Comparison of ENCODE assay signal across 14 cellular contexts in genomic region chr12:93404961-93405849, GRCh38. TPM values are rescaled to one million over a fixed set of nuclear protein-coding genes. Genes with fewer than 3 reads are reported as not detected.
DNase-seq lines count a peak whose midpoint lies in the region; ATAC-seq and TF ChIP-seq lines count a peak whose summit lies in the region.
"Had no signal": no experiment of that assay in that cellular context is flagged by ENCODE, and none has a peak within 500 bp of the region (broad histone marks: within the 10 kb centered on the region; RNA-seq: fewer than 3 reads in every experiment).

No MANE protein-coding gene starts in this region.

- H3K9me3 Mint-ChIP-seq in activated T-helper 2 cell treated with anti-CD3 and anti-CD28 coated beads, Interferon-gamma antibody, Interleukin-2, Interleukin-4, amounts not matched to agents 10 μg/mL and 5 μg/mL and 100 μg/mL, durations not matched to agents 14 hours and 24 hours and 36 hours = no peaks in the 10 kb centered on the region
- H3K9me3 Mint-ChIP-seq: memory B cell had no signal

- no peak for TF ChIP-seq POLR2A in upper lobe of left lung (IDR thresholded peaks at IDR 0.05)

- no peaks in the 10 kb centered on the region for H3K4me1 ChIP-seq in DND-41 (ENCODE audit: insufficient read depth, low read length)
- peaks cover 0 to 10% (median 0%) of the 10 kb centered on the region in 4 donors for H3K4me1 ChIP-seq in upper lobe of left lung

- H3K9me3 ChIP-seq in DND-41 (ENCODE audit: insufficient read depth, low read length, severe bottlenecking) (no peaks in the 10 kb centered on the region), upper lobe of left lung (no peaks in the 10 kb centered on the region)

- H3K79me2 ChIP-seq in DND-41 (ENCODE audit: insufficient read depth, low read length) = peaks cover 10% of the 10 kb centered on the region; the same call in 1 of the 2 replicates

- H3K4me2 ChIP-seq in DND-41 (ENCODE audit: insufficient read depth, low read length) = no peak overlapping the region

- H3K27ac ChIP-seq in 22Rv1 = peak overlapping the region; percentile 1; the same call in 1 of the 2 replicates
- no peak overlapping the region for H3K27ac ChIP-seq in DND-41 (ENCODE audit: low read length)
- H3K27ac ChIP-seq in upper lobe of left lung = no peak overlapping the region

- intact Hi-C loops in activated T-helper 2 cell treated with anti-CD3 and anti-CD28 coated beads, Interferon-gamma antibody, Interleukin-2, Interleukin-4, amounts not matched to agents 10 μg/mL and 5 μg/mL and 100 μg/mL, durations not matched to agents 14 hours and 24 hours and 36 hours (cut with micrococcal nuclease) = loop anchor here (5.0 kb wide), 1 partner anchor 308 kb away; no protein-coding TSS in a partner anchor

- H3K36me3 ChIP-seq in DND-41 (ENCODE audit: insufficient read depth, low read length) (peaks cover 64% of the 10 kb centered on the region), upper lobe of left lung (peaks cover 0 to 19% (median 0%) of the 10 kb centered on the region in 4 donors)

- peak overlapping the region; percentile 28 for H3K27ac Mint-ChIP-seq in activated T-helper 2 cell treated with anti-CD3 and anti-CD28 coated beads, Interferon-gamma antibody, Interleukin-2, Interleukin-4, amounts not matched to agents 10 μg/mL and 5 μg/mL and 100 μg/mL, durations not matched to agents 14 hours and 24 hours and 36 hours

- no peaks in the 10 kb centered on the region for H3K27me3 Mint-ChIP-seq in activated T-helper 2 cell treated with anti-CD3 and anti-CD28 coated beads, Interferon-gamma antibody, Interleukin-2, Interleukin-4, amounts not matched to agents 10 μg/mL and 5 μg/mL and 100 μg/mL, durations not matched to agents 14 hours and 24 hours and 36 hours (ENCODE audit: low read depth)
- H3K27me3 Mint-ChIP-seq: memory B cell had no signal

- 0 out of 3 replicates have a peak, but pooled peaks have one; percentile 34 for ATAC-seq in DND-41 (ENCODE audit: insufficient read depth, low read depth)
- peak; percentile 51 for ATAC-seq in left lobe of liver
- no peak for ATAC-seq in upper lobe of left lung (ENCODE audit: low FRiP score in 2 of 2)

- 85 to 89% methylated on average over 6 of the region's 6 CpGs for WGBS in upper lobe of left lung, 2 donors

- peaks cover 36% of the 10 kb centered on the region for H3K4me1 Mint-ChIP-seq in activated T-helper 2 cell treated with anti-CD3 and anti-CD28 coated beads, Interferon-gamma antibody, Interleukin-2, Interleukin-4, amounts not matched to agents 10 μg/mL and 5 μg/mL and 100 μg/mL, durations not matched to agents 14 hours and 24 hours and 36 hours (ENCODE audit: low read depth)

- peaks cover 12% of the 10 kb centered on the region for H4K20me1 ChIP-seq in DND-41 (ENCODE audit: insufficient read depth, low read length)

- no peak overlapping the region for H3K4me3 Mint-ChIP-seq in activated T-helper 2 cell treated with anti-CD3 and anti-CD28 coated beads, Interferon-gamma antibody, Interleukin-2, Interleukin-4, amounts not matched to agents 10 μg/mL and 5 μg/mL and 100 μg/mL, durations not matched to agents 14 hours and 24 hours and 36 hours (ENCODE audit: low read depth)
- H3K4me3 Mint-ChIP-seq: memory B cell had no signal

- no peak for DNase-seq in DND-41
- DNase-seq in activated T-helper 2 cell treated with anti-CD3 and anti-CD28 coated beads, Interferon-gamma antibody, Interleukin-2, Interleukin-4, amounts not matched to agents 10 μg/mL and 5 μg/mL and 100 μg/mL, durations not matched to agents 14 hours and 24 hours and 36 hours (ENCODE audit: low spot score) = no peak
- no peak for DNase-seq in left lobe of liver (ENCODE audit: low spot score)
- no peak for DNase-seq in upper lobe of left lung
- DNase-seq in NCI-H345 (lab: John Stamatoyannopoulos, UW) = no peak
- no peak for DNase-seq in NCI-H2171 treated with DMSO at 0.1 percent for 48 hours (lab: John Stamatoyannopoulos, UW)
- no peak for DNase-seq in NCI-H1417 treated with DMSO at 0.1 percent for 48 hours (lab: John Stamatoyannopoulos, UW)
- DNase-seq: cerebellar nuclear complex; H7; NCI-H1092; occipital lobe; stimulated activated CD4-positive, alpha-beta T cell treated with anti-CD3 and anti-CD28 coated beads, Interleukin-4, amount 100 ng/mL, for 24 hours had no signal

- no peak for TF ChIP-seq CTCF in 22Rv1 (IDR thresholded peaks at IDR 0.05)
- TF ChIP-seq CTCF in DND-41 (IDR thresholded peaks at IDR 0.05; ENCODE audit: borderline replicate concordance, extremely low read depth, low read length, poor library complexity, severe bottlenecking) = no peak
- TF ChIP-seq CTCF in upper lobe of left lung (IDR thresholded peaks at IDR 0.05) = no peak

- H3K4me3 ChIP-seq in DND-41 (ENCODE audit: low read depth in 1 of 2, low read length in 2 of 2) (no peak overlapping the region), upper lobe of left lung (no peak overlapping the region)

- H3K27me3 ChIP-seq in DND-41 (ENCODE audit: insufficient read depth, low read length, poor library complexity) = no peaks in the 10 kb centered on the region
- H3K27me3 ChIP-seq in upper lobe of left lung = no peaks in the 10 kb centered on the region

- no peak overlapping the region for H3K9ac ChIP-seq in DND-41 (ENCODE audit: low read depth, low read length)

- no peak for TF ChIP-seq EP300 in upper lobe of left lung (IDR thresholded peaks at IDR 0.05)

- H3K36me3 Mint-ChIP-seq in activated T-helper 2 cell treated with anti-CD3 and anti-CD28 coated beads, Interferon-gamma antibody, Interleukin-2, Interleukin-4, amounts not matched to agents 10 μg/mL and 5 μg/mL and 100 μg/mL, durations not matched to agents 14 hours and 24 hours and 36 hours (ENCODE audit: low read depth) = peaks cover 67% of the 10 kb centered on the region

- no peak overlapping the region for H2AFZ ChIP-seq in DND-41 (ENCODE audit: low read depth, low read length)

RNA-seq across cellular contexts. Expression of gene NUDT4, which starts 27.5 kb away (rescaled TPM):
- total RNA-seq in activated T-helper 2 cell treated with anti-CD3 and anti-CD28 coated beads, Interferon-gamma antibody, Interleukin-2, Interleukin-4, amounts not matched to agents 10 μg/mL and 5 μg/mL and 100 μg/mL, durations not matched to agents 14 hours and 24 hours and 36 hours = 92.0 and 93.9 TPM in 2 replicates
- 17.6 TPM for total RNA-seq in left lobe of liver
- 10 to 100 TPM; 23.0 to 60.3 (median 34.0) TPM for total RNA-seq in upper lobe of left lung

RNA-seq across cellular contexts. Expression of gene UBE2N, which starts 36.5 kb away (rescaled TPM):
- total RNA-seq in activated T-helper 2 cell treated with anti-CD3 and anti-CD28 coated beads, Interferon-gamma antibody, Interleukin-2, Interleukin-4, amounts not matched to agents 10 μg/mL and 5 μg/mL and 100 μg/mL, durations not matched to agents 14 hours and 24 hours and 36 hours = 258 and 261 TPM in 2 replicates
- total RNA-seq in left lobe of liver (25.1 TPM), upper lobe of left lung (10 to 100 TPM in 5 of 6 donors, 1 to 10 TPM in 1; 10.0 to 78.1 (median 46.3) TPM)

Comparison
In these comparisons a context has a peak if more than half of its experiments do, and no peak if none do; other contexts are left out.
1. ATAC-seq: peak in DND-41 (single experiment) and left lobe of liver (single experiment); none in upper lobe of left lung (0 of 2).